13 cellular contexts compared by ENCODE assay signal in the genomic region with DNA sequence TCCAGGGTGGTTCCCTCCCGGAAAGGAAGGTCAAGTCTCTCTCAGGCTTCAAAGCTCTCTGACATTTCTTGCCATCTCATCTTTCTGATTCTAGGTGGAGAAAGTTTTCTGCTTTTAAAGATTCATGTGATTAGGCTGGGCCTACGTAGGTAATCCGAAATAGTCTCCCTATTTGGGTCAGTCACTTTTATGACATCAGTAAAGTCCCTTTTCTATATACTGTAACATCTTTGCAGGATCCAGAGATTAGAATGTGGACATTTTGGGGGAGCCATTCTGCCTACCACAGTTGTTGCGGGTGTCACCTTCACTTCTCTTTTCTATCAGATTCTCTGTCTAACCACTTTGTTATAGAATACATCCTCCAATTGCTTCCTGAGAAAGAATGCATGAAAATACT. TPM values are rescaled to one million over a fixed set of nuclear protein-coding genes. Genes with fewer than 3 reads are reported as not detected.
DNase-seq lines count a peak whose midpoint lies in the region; FAIRE-seq and TF ChIP-seq lines count a peak whose summit lies in the region.
"Had no signal": no experiment of that assay in that cellular context is flagged by ENCODE, and none has a peak within 500 bp of the region (broad histone marks: within the 10 kb centered on the region; RNA-seq: fewer than 3 reads in every experiment).

No MANE protein-coding gene starts in this region.

- peak overlapping the region; percentile 89 to 96 (median 95) for H3K27ac ChIP-seq in thyroid gland
- H3K27ac ChIP-seq: BLaER1 treated with 17β-estradiol and CSF1 and Interleukin-3, amounts not matched to agents 10 nM and 100 nM had no signal

- TF ChIP-seq CTCF in thyroid gland (IDR thresholded peaks at IDR 0.05): no peak

- 89 to 92% methylated on average over 4 of the region's 4 CpGs for WGBS in thyroid gland, 2 donors

- DNase-seq in GM18507 (ENCODE audit: extremely low spot score, insufficient read length, low read depth) (no peak), NOMO-1 treated with dmso at 0.1 percent for 144 hours (lab: John Stamatoyannopoulos, UW; ENCODE audit: unreplicated experiment) (peak; percentile 6), thyroid gland (no peak), midbrain (lab: John Stamatoyannopoulos, UW) (no peak), KBM-7 (no peak)
- DNase-seq in NK-92 treated with Interleukin-12 subunit alpha and Interleukin-12 subunit beta, amount 100 ng/mL, for 24 hours (lab: John Stamatoyannopoulos, UW): no peak
- DNase-seq: ACHN; CD4-positive, CD25-positive, alpha-beta regulatory T cell; DMS53; GF-D8 had no signal

- H3K9me3 ChIP-seq in endocrine pancreas (ENCODE audit: control insufficient read depth, low read length) (no peaks in the 10 kb centered on the region), thyroid gland (no peaks in the 10 kb centered on the region)

- no peak for TF ChIP-seq POLR2A in thyroid gland (IDR thresholded peaks at IDR 0.05)

- in situ Hi-C loops in KBM-7 (cut with MboI; ENCODE audit: low pct_unique_long_range_greater_than_20kb, low sequenced_read_pairs): no loop called here

- intact Hi-C loops in thyroid gland (cut with DNase I): no loop called here

- no peaks in the 10 kb centered on the region for H3K27me3 ChIP-seq in endocrine pancreas (ENCODE audit: control insufficient read depth, insufficient read depth, low read length)
- H3K27me3 ChIP-seq in thyroid gland: no peaks in the 10 kb centered on the region
- H3K27me3 ChIP-seq: BLaER1 treated with 17β-estradiol and CSF1 and Interleukin-3, amounts not matched to agents 10 nM and 100 nM had no signal

- peak; percentile 9 for FAIRE-seq in GM18507 (lab: Jason Lieb, UNC)
- FAIRE-seq: H54 had no signal

- H3K4me3 ChIP-seq in endocrine pancreas (ENCODE audit: control insufficient read depth, insufficient read depth, low read length): no peak overlapping the region
- no peak overlapping the region for H3K4me3 ChIP-seq in thyroid gland (replicated peaks in 1 of 3)
- H3K4me3 ChIP-seq: BLaER1 treated with 17β-estradiol and CSF1 and Interleukin-3, amounts not matched to agents 10 nM and 100 nM had no signal

- H3K36me3 ChIP-seq in endocrine pancreas (ENCODE audit: control insufficient read depth, insufficient read depth, low read length) (no peaks in the 10 kb centered on the region), thyroid gland (no peaks in the 10 kb centered on the region)
- H3K36me3 ChIP-seq: BLaER1 treated with 17β-estradiol and CSF1 and Interleukin-3, amounts not matched to agents 10 nM and 100 nM had no signal

- H3K4me1 ChIP-seq in endocrine pancreas (ENCODE audit: control insufficient read depth, insufficient read depth, low read length) (peaks cover 26% of the 10 kb centered on the region), thyroid gland (peaks cover 31 to 35% of the 10 kb centered on the region in 2 donors)

- H3K9ac ChIP-seq in endocrine pancreas (ENCODE audit: control insufficient read depth, insufficient read depth, low read length): peak overlapping the region; percentile 24
- H3K9ac ChIP-seq: BLaER1 treated with 17β-estradiol and CSF1 and Interleukin-3, amounts not matched to agents 10 nM and 100 nM had no signal

RNA-seq across cellular contexts. Expression of gene RNF180, which starts 1.9 kb away (rescaled TPM):
- 10 to 100 TPM; 50.5 to 99.0 (median 63.1) TPM for total RNA-seq in thyroid gland
- total RNA-seq: CD4-positive, CD25-positive, alpha-beta regulatory T cell had no signal
